26 cellular contexts compared by ENCODE assay signal in the genomic region with DNA sequence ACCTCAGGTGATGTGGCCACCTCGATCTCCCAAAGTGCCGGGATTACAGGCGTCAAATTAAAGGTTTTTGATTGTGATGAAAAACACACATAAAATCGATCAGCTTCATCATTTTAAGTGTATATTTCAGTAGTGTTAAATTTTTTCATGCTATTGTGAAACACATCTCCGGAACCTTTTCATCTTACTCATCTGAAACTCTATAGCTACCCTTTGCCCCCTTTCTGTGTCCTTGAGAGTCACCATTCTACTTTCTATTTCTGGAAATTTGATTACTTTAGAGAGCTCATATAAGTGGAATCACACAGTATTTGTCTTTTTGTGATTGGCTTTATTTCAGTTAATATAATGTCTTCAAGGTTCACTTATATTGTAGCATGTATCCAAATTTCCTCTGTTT.
"Had no signal": no experiment of that assay in that cellular context is flagged by ENCODE, and none has a peak within 500 bp of the region (broad histone marks: within the 10 kb centered on the region; RNA-seq: fewer than 3 reads in every experiment).

No MANE protein-coding gene starts in this region.

- H3K36me3 ChIP-seq: brain microvascular endothelial cell, esophagus muscularis mucosa, gastroesophageal sphincter, heart right ventricle had no signal

- H3K4me3 ChIP-seq: esophagus muscularis mucosa, gastroesophageal sphincter, heart right ventricle had no signal

- DNase-seq: activated CD4-positive, alpha-beta memory T cell treated with anti-CD3 and anti-CD28 coated beads, Interleukin-2, amount 10 ng/mL, durations not matched to agents 7 days and 5 days; activated CD4-positive, alpha-beta T cell treated with anti-CD3 and anti-CD28 coated beads for 1 hour; activated CD4-positive, alpha-beta T cell treated with anti-CD3 and anti-CD28 coated beads for 4 hours; activated CD4-positive, alpha-beta T cell treated with anti-CD3 and anti-CD28 coated beads, Interleukin-2, amount 10 ng/mL, durations not matched to agents 7 days and 5 days; activated CD4-positive, alpha-beta T cell treated with anti-CD3 and anti-CD28 coated beads, Interleukin-2, amount 50 U/mL, for 4 hours; activated CD8-positive, alpha-beta memory T cell treated with anti-CD3 and anti-CD28 coated beads, Interleukin-2, amount 50 U/mL, for 48 hours; activated gamma-delta T cell; activated naive CD4-positive, alpha-beta T cell; activated naive CD4-positive, alpha-beta T cell treated with anti-CD3 and anti-CD28 coated beads, Interleukin-2, amount 10 ng/mL, durations not matched to agents 7 days and 5 days; activated naive CD8-positive, alpha-beta T cell treated with anti-CD3 and anti-CD28 coated beads, Interleukin-2, amount 10 ng/mL, durations not matched to agents 7 days and 5 days; activated T-cell treated with anti-CD3 and anti-CD28 coated beads for 4 hours; activated T-cell treated with anti-CD3 and anti-CD28 coated beads, Interleukin-2, amount 50 U/mL, for 24 hours; activated T-cell treated with anti-CD3 and anti-CD28 coated beads, Interleukin-2, amount 50 U/mL, for 72 hours; anterior cingulate cortex; cortex of kidney; dermis blood vessel endothelial cell; effector CD4-positive, alpha-beta T cell; effector memory CD8-positive, alpha-beta T cell; erythroblast; foreskin melanocyte; heart right ventricle; T-helper 2 cell had no signal

- H3K27ac ChIP-seq: brain microvascular endothelial cell, esophagus muscularis mucosa, gastroesophageal sphincter, heart right ventricle, VCaP had no signal

- H3K4me1 ChIP-seq: esophagus muscularis mucosa, gastroesophageal sphincter had no signal

- H3K9me3 ChIP-seq: esophagus muscularis mucosa, gastroesophageal sphincter, heart right ventricle had no signal
